32 cellular contexts compared by ENCODE assay signal in genomic region chr18:75316826-75317225, GRCh38.
"Had no signal": no experiment of that assay in that cellular context is flagged by ENCODE, and none has a peak within 500 bp of the region (broad histone marks: within the 10 kb centered on the region; RNA-seq: fewer than 3 reads in every experiment).

No MANE protein-coding gene starts in this region.

- H3K9me3 ChIP-seq: adrenal gland, body of pancreas, breast epithelium had no signal

- H3K4me1 ChIP-seq: adrenal gland, body of pancreas, breast epithelium had no signal

- H3K27ac ChIP-seq: adrenal gland, body of pancreas, brain microvascular endothelial cell, breast epithelium, cardiac muscle cell, VCaP had no signal

- H3K36me3 ChIP-seq: adrenal gland, brain microvascular endothelial cell, breast epithelium, cardiac muscle cell had no signal

- H3K4me3 ChIP-seq: adrenal gland, body of pancreas, breast epithelium, cardiac muscle cell had no signal

- DNase-seq: activated B cell treated with CpG ODN at 0.5 μM for 24 hours; activated CD4-positive, alpha-beta memory T cell treated with anti-CD3 and anti-CD28 coated beads for 36 hours; activated CD4-positive, alpha-beta T cell treated with anti-CD3 and anti-CD28 coated beads for 4 hours; activated CD4-positive, alpha-beta T cell treated with anti-CD3 and anti-CD28 coated beads, Interleukin-2, amount 10 ng/mL, durations not matched to agents 24 days and 14 days; activated CD4-positive, alpha-beta T cell treated with anti-CD3 and anti-CD28 coated beads, Interleukin-2, amount 50 U/mL, for 1 hour; activated CD4-positive, alpha-beta T cell treated with anti-CD3 and anti-CD28 coated beads, Interleukin-2, amount 50 U/mL, for 4 hours; activated CD4-positive, CD25-positive, alpha-beta regulatory T cell treated with anti-CD3 and anti-CD28 coated beads, Interleukin-2, amount 50 U/mL, for 72 hours; activated CD8-positive, alpha-beta memory T cell treated with anti-CD3 and anti-CD28 coated beads, Interleukin-2, amount 50 U/mL, for 4 hours; activated CD8-positive, alpha-beta T cell treated with anti-CD3 and anti-CD28 coated beads for 36 hours; activated effector memory CD4-positive, alpha-beta T cell treated with anti-CD3 and anti-CD28 coated beads, Interleukin-2, amount 50 U/mL, for 16 hours; activated gamma-delta T cell treated with Interleukin-2 at 50 U/mL for 16 hours; activated naive CD4-positive, alpha-beta T cell; activated naive CD4-positive, alpha-beta T cell treated with anti-CD3 and anti-CD28 coated beads for 36 hours; activated naive CD4-positive, alpha-beta T cell treated with anti-CD3 and anti-CD28 coated beads, Interleukin-2, amount 50 U/mL, for 16 hours; activated naive CD8-positive, alpha-beta T cell treated with anti-CD3 and anti-CD28 coated beads for 36 hours; activated T-cell treated with anti-CD3 and anti-CD28 coated beads for 4 hours; activated T-cell treated with anti-CD3 and anti-CD28 coated beads, Interleukin-2, amount 50 U/mL, for 1 hour; activated T-cell treated with anti-CD3 and anti-CD28 coated beads, Interleukin-2, amount 50 U/mL, for 4 hours; activated T-cell treated with anti-CD3 and anti-CD28 coated beads, Interleukin-2, amount 50 U/mL, for 72 hours; adrenal gland; amniotic stem cell; aorta; body of pancreas; brain microvascular endothelial cell; caudate nucleus; SW 1271; T-helper 1 cell; T-helper 2 cell; T-helper 9 cell had no signal

- H3K27me3 ChIP-seq: adrenal gland, body of pancreas, brain microvascular endothelial cell, breast epithelium, cardiac muscle cell had no signal
